9 cellular contexts compared by ENCODE assay signal in genomic region chr15:101167366-101167790, GRCh38.
DNase-seq lines count a peak whose midpoint lies in the region; ATAC-seq and TF ChIP-seq lines count a peak whose summit lies in the region.
"Had no signal": no experiment of that assay in that cellular context is flagged by ENCODE, and none has a peak within 500 bp of the region (broad histone marks: within the 10 kb centered on the region; RNA-seq: fewer than 3 reads in every experiment).

No MANE protein-coding gene starts in this region.

- peaks cover 22% of the 10 kb centered on the region for H3K9me3 Mint-ChIP-seq in stimulated activated naive CD8-positive, alpha-beta T cell treated with anti-CD3 and anti-CD28 coated beads, Interleukin-15, Interleukin-2, amounts not matched to agents 100 ng/mL and 50 ng/mL, for 24 hours
- peaks cover 5 to 38% (median 30%) of the 10 kb centered on the region in 7 donors for H3K9me3 Mint-ChIP-seq in naive B cell

- no peak for DNase-seq in stimulated activated naive CD8-positive, alpha-beta T cell treated with anti-CD3 and anti-CD28 coated beads, Interleukin-15, Interleukin-2, amounts not matched to agents 100 U/mL and 50 U/mL, for 24 hours
- DNase-seq in coronary artery (ENCODE audit: low spot score): no peak
- DNase-seq in naive B cell: no peak
- no peak for DNase-seq in DMS153 (lab: John Stamatoyannopoulos, UW)
- no peak for DNase-seq in epidermal melanocyte (ENCODE audit: insufficient read length, low spot score)
- DNase-seq: COR-L47 had no signal

- peaks cover 19% of the 10 kb centered on the region for H3K36me3 Mint-ChIP-seq in stimulated activated naive CD8-positive, alpha-beta T cell treated with anti-CD3 and anti-CD28 coated beads, Interleukin-15, Interleukin-2, amounts not matched to agents 100 ng/mL and 50 ng/mL, for 24 hours (ENCODE audit: low read depth)
- H3K36me3 Mint-ChIP-seq in naive B cell: peaks cover 0 to 27% of the 10 kb centered on the region in 2 donors

- no peaks in the 10 kb centered on the region for H3K27me3 Mint-ChIP-seq in stimulated activated naive CD8-positive, alpha-beta T cell treated with anti-CD3 and anti-CD28 coated beads, Interleukin-15, Interleukin-2, amounts not matched to agents 100 ng/mL and 50 ng/mL, for 24 hours
- no peaks in the 10 kb centered on the region for H3K27me3 Mint-ChIP-seq in naive B cell

- peak overlapping the region; percentile 63 for H3K4me3 Mint-ChIP-seq in stimulated activated naive CD8-positive, alpha-beta T cell treated with anti-CD3 and anti-CD28 coated beads, Interleukin-15, Interleukin-2, amounts not matched to agents 100 ng/mL and 50 ng/mL, for 24 hours
- peak overlapping the region; percentile 75 to 90 (median 86) for H3K4me3 Mint-ChIP-seq in naive B cell

- peaks cover 37% of the 10 kb centered on the region for H3K4me1 Mint-ChIP-seq in stimulated activated naive CD8-positive, alpha-beta T cell treated with anti-CD3 and anti-CD28 coated beads, Interleukin-15, Interleukin-2, amounts not matched to agents 100 ng/mL and 50 ng/mL, for 24 hours (ENCODE audit: low read depth)
- peaks cover 17 to 22% (median 22%) of the 10 kb centered on the region in 3 donors for H3K4me1 Mint-ChIP-seq in naive B cell

- no peak for ATAC-seq in stimulated activated naive CD8-positive, alpha-beta T cell treated with anti-CD3 and anti-CD28 coated beads, Interleukin-15, Interleukin-2, amounts not matched to agents 100 U/mL and 50 U/mL, for 24 hours
- ATAC-seq in naive B cell (ENCODE audit: low read depth in 2 of 2): peak; percentile 54 to 67
- no peak for ATAC-seq in GM19397 (IDR thresholded peaks at IDR 0.05; ENCODE audit: unreplicated experiment)
- ATAC-seq in HG03432 (IDR thresholded peaks at IDR 0.05; ENCODE audit: unreplicated experiment): no peak

- peak overlapping the region; percentile 88 for H3K27ac Mint-ChIP-seq in stimulated activated naive CD8-positive, alpha-beta T cell treated with anti-CD3 and anti-CD28 coated beads, Interleukin-15, Interleukin-2, amounts not matched to agents 100 ng/mL and 50 ng/mL, for 24 hours
- peak overlapping the region in 3 of 6 donors; percentile 83 to 95 (median 84) for H3K27ac Mint-ChIP-seq in naive B cell

- TF ChIP-seq CTCF in coronary artery (IDR thresholded peaks at IDR 0.05): no peak

- peak overlapping the region; percentile 90 to 92 for H3K27ac ChIP-seq in coronary artery

- peak overlapping the region; percentile 51 for H3K4me3 ChIP-seq in coronary artery

Comparison
In these comparisons a context has a peak if more than half of its experiments do, and no peak if none do; other contexts are left out.
1. ATAC-seq: peak in naive B cell (2 of 2); none in stimulated activated naive CD8-positive, alpha-beta T cell treated with anti-CD3 and anti-CD28 coated beads, Interleukin-15, Interleukin-2, amounts not matched to agents 100 U/mL and 50 U/mL, for 24 hours (single experiment), GM19397 (single experiment) and HG03432 (single experiment).